Comparison of ENCODE assay signal across 8 cellular contexts in genomic region chr18:45275367-45276113, GRCh38.
A peak's percentile ranks its signal among the peaks of the same experiment; 100 is the strongest.
DNase-seq lines count a peak whose midpoint lies in the region; ATAC-seq and TF ChIP-seq lines count a peak whose summit lies in the region.

No MANE protein-coding gene starts in this region.

- no peaks in the 10 kb centered on the region for H3K9me3 Mint-ChIP-seq in effector memory CD8-positive, alpha-beta T cell

- WGBS in sigmoid colon, 2 donors, result 84 to 87% methylated on average over 5 of the region's 5 CpGs

- H3K27ac Mint-ChIP-seq in effector memory CD8-positive, alpha-beta T cell, result no peak overlapping the region

- peak in 3 of 4 experiments; percentile 24 to 61 (median 26) for TF ChIP-seq CTCF in sigmoid colon (IDR thresholded peaks at IDR 0.05)

- no peak for TF ChIP-seq EP300 in sigmoid colon (IDR thresholded peaks at IDR 0.05)

- no peak for ATAC-seq in effector memory CD8-positive, alpha-beta T cell (replicated peaks)
- ATAC-seq in activated CD4-positive, CD25-positive, alpha-beta regulatory T cell treated with anti-CD3 and anti-CD28 coated beads, Interleukin-2, amount 50 U/mL, for 24 hours, result no peak
- no peak for ATAC-seq in HG02678 (IDR thresholded peaks at IDR 0.05; ENCODE audit: unreplicated experiment)
- ATAC-seq in sciatic nerve, result no peak

- H3K36me3 Mint-ChIP-seq in effector memory CD8-positive, alpha-beta T cell (ENCODE audit: insufficient read depth), result no peaks in the 10 kb centered on the region

- DNase-seq in NCI-H2227 (lab: John Stamatoyannopoulos, UW; ENCODE audit: unreplicated experiment) (peak; percentile 3), NCI-H2227 treated with DMSO at 0.1 percent for 48 hours (lab: John Stamatoyannopoulos, UW) (no peak), NCI-H526 treated with DMSO at 0.1 percent for 48 hours (lab: John Stamatoyannopoulos, UW) (peak; percentile 12), sigmoid colon (no peak), sciatic nerve (ENCODE audit: low spot score) (no peak)
- peak; percentile 2 to 15 (median 3) for DNase-seq in effector memory CD8-positive, alpha-beta T cell

- no peak for TF ChIP-seq POLR2A in sigmoid colon (IDR thresholded peaks at IDR 0.05)

- no peak overlapping the region for H3K27ac ChIP-seq in sigmoid colon

- no peaks in the 10 kb centered on the region for H3K4me1 Mint-ChIP-seq in effector memory CD8-positive, alpha-beta T cell (ENCODE audit: low read depth in 2 of 2)

- intact Hi-C loops in sigmoid colon (cut with DNase I), result no loop called here
- intact Hi-C loops in sciatic nerve (cut with DNase I), result no loop called here

- peaks cover 0 to 3% (median 0%) of the 10 kb centered on the region in 4 donors for H3K9me3 ChIP-seq in sigmoid colon

- H3K4me1 ChIP-seq in sigmoid colon, result no peaks in the 10 kb centered on the region

- peaks cover 2 to 5% of the 10 kb centered on the region in 2 donors for H3K27me3 Mint-ChIP-seq in effector memory CD8-positive, alpha-beta T cell

- H3K27me3 ChIP-seq in sigmoid colon, result no peaks in the 10 kb centered on the region

- H3K4me3 ChIP-seq in sigmoid colon, result no peak overlapping the region

- H3K4me3 Mint-ChIP-seq in effector memory CD8-positive, alpha-beta T cell, result no peak overlapping the region

- H3K36me3 ChIP-seq in sigmoid colon, result no peaks in the 10 kb centered on the region

Comparison
In these comparisons a context has a peak if more than half of its experiments do, and no peak if none do; other contexts are left out.
1. DNase-seq: peak in NCI-H2227 (single experiment), NCI-H526 treated with DMSO at 0.1 percent for 48 hours (single experiment) and effector memory CD8-positive, alpha-beta T cell (3 of 3); none in NCI-H2227 treated with DMSO at 0.1 percent for 48 hours (single experiment), sigmoid colon (single experiment) and sciatic nerve (single experiment).